In the genomic region with DNA sequence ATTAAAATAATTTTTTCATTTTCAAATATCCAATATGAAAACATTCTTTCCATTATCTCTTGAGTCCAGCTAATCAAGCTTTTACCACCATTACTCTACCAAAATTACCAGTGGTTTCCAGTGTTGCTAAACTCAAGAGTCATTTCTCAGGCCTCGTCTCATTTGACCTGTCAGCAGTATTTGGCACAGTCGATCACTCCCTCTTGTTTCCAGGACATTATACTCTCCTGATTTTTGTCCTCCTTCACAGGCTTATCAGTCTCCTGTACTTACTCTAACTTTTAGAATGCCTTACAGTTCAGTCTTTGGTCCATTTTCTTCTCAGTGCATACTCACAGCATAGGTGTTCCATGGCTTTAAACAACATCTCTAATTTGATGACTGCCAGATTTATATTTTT, we compare ENCODE assay signal across 18 cellular contexts. TPM values are rescaled to one million over a fixed set of nuclear protein-coding genes. Genes with fewer than 3 reads are reported as not detected.
DNase-seq lines count a peak whose midpoint lies in the region; ATAC-seq, FAIRE-seq and TF ChIP-seq lines count a peak whose summit lies in the region.
"Had no signal": no experiment of that assay in that cellular context is flagged by ENCODE, and none has a peak within 500 bp of the region (broad histone marks: within the 10 kb centered on the region; RNA-seq: fewer than 3 reads in every experiment).

No MANE protein-coding gene starts in this region.

- TF ChIP-seq CTCF in A549 (IDR thresholded peaks at IDR 0.05) (no peak), endodermal cell (conservative IDR thresholded peaks at IDR 0.05) (no peak), gastrocnemius medialis (IDR thresholded peaks at IDR 0.05 in 4 of 5, conservative IDR thresholded peaks at IDR 0.05 in 1 of 5) (no peak), neural progenitor cell (IDR thresholded peaks at IDR 0.05) (no peak)

- H3K27me3 Mint-ChIP-seq in endodermal cell (ENCODE audit: insufficient read depth) (no peaks in the 10 kb centered on the region), neural progenitor cell (ENCODE audit: insufficient read depth, low read depth) (no peaks in the 10 kb centered on the region), T-cell (no peaks in the 10 kb centered on the region)
- H3K27me3 Mint-ChIP-seq: B cell had no signal

- H3K9ac ChIP-seq in endodermal cell (ENCODE audit: extremely low read depth, low read length, poor library complexity, severe bottlenecking): no peak overlapping the region
- no peak overlapping the region for H3K9ac ChIP-seq in neural progenitor cell
- H3K9ac ChIP-seq: BLaER1 treated with 17β-estradiol and CSF1 and Interleukin-3, amounts not matched to agents 10 nM and 100 nM had no signal

- TF ChIP-seq POLR2A in A549 (IDR thresholded peaks at IDR 0.05; ENCODE audit: low read length) (no peak), gastrocnemius medialis (IDR thresholded peaks at IDR 0.05) (no peak)

- FAIRE-seq in A549 (lab: Jason Lieb, UNC): no peak
- FAIRE-seq: H54 had no signal

- POLR2A ChIA-PET in A549 (lab: Yijun Ruan, JAX) (no interaction called here), T-cell (lab: Charles Lee) (interaction anchor here in 1 of 2 donors (0.5 to 0.7 kb wide), 2 partner anchors 23 to 316 kb away, joined by 3 to 12 read pairs; no protein-coding TSS in a partner anchor)

- H3K36me3 Mint-ChIP-seq in endodermal cell (ENCODE audit: low read depth) (peaks cover 69% of the 10 kb centered on the region), neural progenitor cell (peaks cover 23% of the 10 kb centered on the region), T-cell (peaks cover 59% of the 10 kb centered on the region)

- no peak overlapping the region for H3K4me3 Mint-ChIP-seq in endodermal cell
- H3K4me3 Mint-ChIP-seq in neural progenitor cell: no peak overlapping the region
- H3K4me3 Mint-ChIP-seq in T-cell: no peak overlapping the region
- H3K4me3 Mint-ChIP-seq: B cell; CD8-positive, alpha-beta T cell; GM23338 had no signal

- ATAC-seq in Right ventricle myocardium superior (ENCODE audit: poor library complexity) (peak; percentile 77), left cardiac atrium (no peak), A549 (no peak), gastrocnemius medialis (no peak), T-cell (replicated peaks in 1 of 4) (no peak)
- ATAC-seq: CD8-positive, alpha-beta T cell; GM23338 had no signal

- no peak for TF ChIP-seq EP300 in A549 (IDR thresholded peaks at IDR 0.05)

- DNase-seq in Right ventricle myocardium superior (no peak), left cardiac atrium (no peak), A549 (ENCODE audit: low read depth in 1 of 2, low spot score in 1 of 2) (no peak), endodermal cell (no peak), gastrocnemius medialis (no peak), neural progenitor cell (ENCODE audit: low spot score) (no peak), T-cell (no peak)
- DNase-seq: 8988T; Calu3; CD8-positive, alpha-beta T cell; DMS79 treated with DMSO at 0.1 percent for 48 hours; GF-D8; HCEC 1CT had no signal

- H3K4me1 Mint-ChIP-seq in endodermal cell (no peaks in the 10 kb centered on the region), neural progenitor cell (no peaks in the 10 kb centered on the region), T-cell (peaks cover 45 to 54% (median 46%) of the 10 kb centered on the region in 3 donors)
- H3K4me1 Mint-ChIP-seq: GM23338 had no signal

- H3K79me2 ChIP-seq in neural progenitor cell (ENCODE audit: low read depth): peaks cover 2% of the 10 kb centered on the region

- H3K36me3 ChIP-seq in endodermal cell (ENCODE audit: control insufficient read depth, insufficient read depth, low read length) (peaks cover 92% of the 10 kb centered on the region), gastrocnemius medialis (peaks cover 0 to 87% of the 10 kb centered on the region in 2 donors), neural progenitor cell (peaks cover 6% of the 10 kb centered on the region)

- H3K9me3 ChIP-seq in A549 (no peaks in the 10 kb centered on the region), endodermal cell (ENCODE audit: control insufficient read depth, low read length) (no peaks in the 10 kb centered on the region), gastrocnemius medialis (no peaks in the 10 kb centered on the region), neural progenitor cell (ENCODE audit: low read depth) (no peaks in the 10 kb centered on the region)
- H3K9me3 ChIP-seq: BLaER1 treated with 17β-estradiol and CSF1 and Interleukin-3, amounts not matched to agents 10 nM and 100 nM had no signal

- TF ChIP-seq RAD21 in A549 (conservative IDR thresholded peaks at IDR 0.05 in 1 of 2, IDR thresholded peaks at IDR 0.05 in 1 of 2): no peak

- CTCF ChIA-PET in A549 (lab: Yijun Ruan, JAX) (no interaction called here), T-cell (lab: Charles Lee) (no interaction called here)

- no peaks in the 10 kb centered on the region for H4K20me1 ChIP-seq in neural progenitor cell (ENCODE audit: low read depth)

- intact Hi-C loops in Right ventricle myocardium superior (cut with DNase I) (no loop called here), left cardiac atrium (cut with DNase I) (no loop called here), gastrocnemius medialis (cut with DNase I; ENCODE audit: low total_unique reads) (no loop called here)

- in situ Hi-C loops in gastrocnemius medialis (cut with MboI; ENCODE audit: low sequenced_read_pairs in 4 of 4): no loop called here

- H3K4me3 ChIP-seq in A549 (no peak overlapping the region), endodermal cell (ENCODE audit: low read length) (no peak overlapping the region), gastrocnemius medialis (no peak overlapping the region), neural progenitor cell (no peak overlapping the region)
- H3K4me3 ChIP-seq: BLaER1 treated with 17β-estradiol and CSF1 and Interleukin-3, amounts not matched to agents 10 nM and 100 nM; GM23338 had no signal

- H3F3A ChIP-seq in neural progenitor cell (ENCODE audit: low read depth): no peaks in the 10 kb centered on the region

- H3K27ac ChIP-seq in A549 (no peak overlapping the region), endodermal cell (ENCODE audit: low read depth, low read length) (no peak overlapping the region), gastrocnemius medialis (peak overlapping the region; percentile 23 to 60 (median 38)), neural progenitor cell (no peak overlapping the region)
- H3K27ac ChIP-seq: BLaER1 treated with 17β-estradiol and CSF1 and Interleukin-3, amounts not matched to agents 10 nM and 100 nM; HL-60 had no signal

- H3K4me2 ChIP-seq in A549 (no peak overlapping the region), neural progenitor cell (no peak overlapping the region)
- H3K4me2 ChIP-seq: BLaER1 treated with 17β-estradiol and CSF1 and Interleukin-3, amounts not matched to agents 10 nM and 100 nM; GM23338 had no signal

- H3K27ac Mint-ChIP-seq in endodermal cell (peak overlapping the region; percentile 16), neural progenitor cell (no peak overlapping the region), T-cell (no peak overlapping the region)
- H3K27ac Mint-ChIP-seq: B cell; CD8-positive, alpha-beta T cell; GM23338 had no signal

- no peak overlapping the region for H2AFZ ChIP-seq in neural progenitor cell (replicated peaks)
- H2AFZ ChIP-seq: GM23338 had no signal

- H3K9me3 Mint-ChIP-seq in endodermal cell: no peaks in the 10 kb centered on the region
- no peaks in the 10 kb centered on the region for H3K9me3 Mint-ChIP-seq in neural progenitor cell
- H3K9me3 Mint-ChIP-seq in T-cell: no peaks in the 10 kb centered on the region
- H3K9me3 Mint-ChIP-seq: CD8-positive, alpha-beta T cell; GM23338 had no signal

- H3K4me1 ChIP-seq in A549 (no peaks in the 10 kb centered on the region), endodermal cell (ENCODE audit: control insufficient read depth, insufficient read depth, low read length) (no peaks in the 10 kb centered on the region), gastrocnemius medialis (peaks cover 40 to 49% of the 10 kb centered on the region in 2 donors), neural progenitor cell (no peaks in the 10 kb centered on the region)
- H3K4me1 ChIP-seq: BLaER1 treated with 17β-estradiol and CSF1 and Interleukin-3, amounts not matched to agents 10 nM and 100 nM had no signal

- H3K27me3 ChIP-seq in endodermal cell (ENCODE audit: control insufficient read depth, insufficient read depth, low read length, poor library complexity, severe bottlenecking) (no peaks in the 10 kb centered on the region), gastrocnemius medialis (no peaks in the 10 kb centered on the region), neural progenitor cell (no peaks in the 10 kb centered on the region)
- H3K27me3 ChIP-seq: BLaER1 treated with 17β-estradiol and CSF1 and Interleukin-3, amounts not matched to agents 10 nM and 100 nM had no signal

- WGBS in A549 (ENCODE audit: missing lambda C conversion rate): 73% methylated on average over 2 of the region's 2 CpGs
- 96 to 97% methylated on average over 2 of the region's 2 CpGs for WGBS in endodermal cell (ENCODE audit: insufficient coverage in 1 of 2, insufficient read length in 1 of 2), 2 experiments

TF ChIP-seq in A549, 52 proteins besides CTCF, POLR2A, EP300 and RAD21:
- TF ChIP-seq MAFK (IDR thresholded peaks at IDR 0.05; ENCODE audit: partially characterized antibody) (peak; percentile 17), HOXB13 (CRISPR knock-in tag; IDR thresholded peaks at IDR 0.05; ENCODE audit: low read depth) (no peak)

RNA-seq across cellular contexts. Expression of a gene that starts 11.6 kb away (rescaled TPM):
- total RNA-seq in Right ventricle myocardium superior (18.6 TPM), left cardiac atrium (10 to 100 TPM; 17.3 to 21.0 TPM), endodermal cell (10 to 100 TPM; 15.6 to 15.7 TPM), gastrocnemius medialis (100 to 1,000 TPM in 2 of 4 donors, 10 to 100 TPM in 2; 63.6 to 142 (median 102) TPM), neural progenitor cell (ENCODE audit: low replicate concordance) (10.4 and 11.4 TPM in 2 replicates), T-cell (10 to 100 TPM; 22.6 to 31.1 (median 23.9) TPM)
- polyA plus RNA-seq in A549 (2011; rRNA removed) (10.9 and 11.9 TPM in 2 replicates), A549 (2017; fragmentation: RNase III; extraction: RNeasy Plus Mini Kit Qiagen cat#74134 plus additional on column Dnase treatment) (5.6 to 5.7 TPM (median 5.7 TPM) in 3 replicates)
- polyA plus RNA-seq in A549 (2012; cell fraction: cytosol; rRNA removed): 2.6 and 3.6 TPM in 2 replicates
- polyA plus RNA-seq in A549 (2012; cell fraction: nucleus; rRNA removed): 2.7 and 3.0 TPM in 2 replicates
- 18.5 and 21.2 TPM in 2 replicates for polyA minus RNA-seq in A549 (2011; rRNA and poly(A)+ RNA removed)
- polyA plus RNA-seq in endodermal cell (2013, experiment 1 of 2): 13.1 TPM
- 13.5 TPM for polyA plus RNA-seq in endodermal cell (2013, experiment 2 of 2)

Comparison
In these comparisons a context has a peak if more than half of its experiments do, and no peak if none do; other contexts are left out.
1. H3K27ac ChIP-seq: peak in gastrocnemius medialis (4 of 4); none in A549 (0 of 2), endodermal cell (single experiment) and neural progenitor cell (single experiment).